11 cellular contexts compared by ENCODE assay signal in the genomic region with DNA sequence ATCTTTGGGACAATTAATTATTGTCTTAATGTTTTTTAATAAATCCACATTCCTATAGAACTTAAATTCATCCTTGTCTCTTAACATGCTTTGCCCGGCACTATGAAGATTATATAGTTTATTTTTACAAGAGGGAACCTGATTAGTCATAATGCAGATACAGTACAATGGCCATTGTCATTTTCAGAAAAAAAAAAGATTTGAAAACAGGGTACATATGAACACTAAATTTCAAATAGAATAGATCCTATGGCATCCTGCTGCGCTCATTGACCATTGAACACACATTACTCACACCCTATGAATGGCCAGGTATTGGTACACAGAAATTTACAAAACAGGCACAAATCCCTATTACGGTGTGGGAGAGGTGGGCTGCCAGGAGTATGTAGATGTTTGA. TPM values are rescaled to one million over a fixed set of nuclear protein-coding genes. Genes with fewer than 3 reads are reported as not detected.
A peak's percentile ranks its signal among the peaks of the same experiment; 100 is the strongest.
DNase-seq lines count a peak whose midpoint lies in the region; ATAC-seq and TF ChIP-seq lines count a peak whose summit lies in the region.
"Had no signal": no experiment of that assay in that cellular context is flagged by ENCODE, and none has a peak within 500 bp of the region (broad histone marks: within the 10 kb centered on the region; RNA-seq: fewer than 3 reads in every experiment).

No MANE protein-coding gene starts in this region.

- no peak for DNase-seq in activated naive CD4-positive, alpha-beta T cell (lab: John Stamatoyannopoulos, UW)
- peak; percentile 41 for DNase-seq in astrocyte of the spinal cord (ENCODE audit: low read depth, low spot score)
- no peak for DNase-seq in lung (ENCODE audit: low spot score)
- no peak for DNase-seq in tibial artery
- no peak for DNase-seq in posterior vena cava (ENCODE audit: low spot score)
- DNase-seq: BE2C, NCI-H2107 had no signal

- peak overlapping the region; percentile 68 for H3K27ac Mint-ChIP-seq in activated naive CD4-positive, alpha-beta T cell treated with anti-CD3 and anti-CD28 coated beads, Interleukin-2, amount 50 U/mL, for 24 hours

- ATAC-seq in lung (ENCODE audit: insufficient read depth, low FRiP score) (no peak), GM19023 (IDR thresholded peaks at IDR 0.05; ENCODE audit: unreplicated experiment) (no peak), HG02981 (IDR thresholded peaks at IDR 0.05; ENCODE audit: unreplicated experiment) (no peak)

- H3K27ac ChIP-seq in lung (ENCODE audit: low read depth in 1 of 2, low read length in 1 of 2) (peak overlapping the region; percentile 37 to 49), tibial artery (peak overlapping the region; percentile 98 to 100)

- H3K4me1 Mint-ChIP-seq in activated naive CD4-positive, alpha-beta T cell treated with anti-CD3 and anti-CD28 coated beads, Interleukin-2, amount 50 U/mL, for 24 hours, result peaks cover 27% of the 10 kb centered on the region

- in situ Hi-C loops in astrocyte of the spinal cord (cut with HindIII; ENCODE audit: low sequenced_read_pairs), result no loop called here

- intact Hi-C loops in tibial artery (cut with DNase I; ENCODE audit: low total_unique reads) (loop anchor here (10.0 kb wide), 3 partner anchors 558 to 978 kb away; no protein-coding TSS in a partner anchor), posterior vena cava (cut with DNase I) (loop anchor here (10.0 kb wide), 1 partner anchor 458 kb away; no protein-coding TSS in a partner anchor)

- H3K9me3 ChIP-seq in lung (ENCODE audit: control insufficient read depth in 2 of 2, insufficient read depth in 1 of 2, low read length in 1 of 2) (peaks cover 2 to 3% of the 10 kb centered on the region in 2 donors), tibial artery (peaks cover 0 to 4% (median 0%) of the 10 kb centered on the region in 3 donors)
- H3K9me3 ChIP-seq: BE2C, ovary had no signal

- TF ChIP-seq CTCF in astrocyte of the spinal cord (IDR thresholded peaks at IDR 0.05; ENCODE audit: low read depth, low read length) (no peak), lung (IDR thresholded peaks at IDR 0.05; ENCODE audit: control extremely low read depth, extremely low read depth) (no peak), tibial artery (IDR thresholded peaks at IDR 0.05) (no peak)

- H3K4me1 ChIP-seq in lung (ENCODE audit: control insufficient read depth in 2 of 2, insufficient read depth in 2 of 2, low read length in 2 of 2), result no peaks in the 10 kb centered on the region
- H3K4me1 ChIP-seq in tibial artery, result peaks cover 0 to 9% (median 2%) of the 10 kb centered on the region in 4 donors

- H3K36me3 ChIP-seq in lung (ENCODE audit: control insufficient read depth in 2 of 2, insufficient read depth in 2 of 2, low read length in 2 of 2) (peaks cover under 1% of the 10 kb centered on the region in 2 donors), tibial artery (peaks cover 0 to under 1% (median 0%) of the 10 kb centered on the region in 3 donors)
- H3K36me3 ChIP-seq: ovary had no signal

- H3K4me3 Mint-ChIP-seq in activated naive CD4-positive, alpha-beta T cell treated with anti-CD3 and anti-CD28 coated beads, Interleukin-2, amount 50 U/mL, for 24 hours, result peak overlapping the region; percentile 33

- H3K36me3 Mint-ChIP-seq in activated naive CD4-positive, alpha-beta T cell treated with anti-CD3 and anti-CD28 coated beads, Interleukin-2, amount 50 U/mL, for 24 hours, result peaks cover 30% of the 10 kb centered on the region

- no peaks in the 10 kb centered on the region for H3K27me3 Mint-ChIP-seq in activated naive CD4-positive, alpha-beta T cell treated with anti-CD3 and anti-CD28 coated beads, Interleukin-2, amount 50 U/mL, for 24 hours

- no peaks in the 10 kb centered on the region for H3K9me3 Mint-ChIP-seq in activated naive CD4-positive, alpha-beta T cell treated with anti-CD3 and anti-CD28 coated beads, Interleukin-2, amount 50 U/mL, for 24 hours

- H3K27me3 ChIP-seq in lung (ENCODE audit: control insufficient read depth, insufficient read depth), result no peaks in the 10 kb centered on the region
- H3K27me3 ChIP-seq in tibial artery, result no peaks in the 10 kb centered on the region
- H3K27me3 ChIP-seq: BE2C, ovary had no signal

- H3K4me3 ChIP-seq in astrocyte of the spinal cord (ENCODE audit: low read depth, low read length), result no peak overlapping the region
- no peak overlapping the region for H3K4me3 ChIP-seq in lung
- no peak overlapping the region for H3K4me3 ChIP-seq in tibial artery
- H3K4me3 ChIP-seq: ovary had no signal

- WGBS in lung, 2 donors, result 93 to 96% methylated on average over 3 of the region's 3 CpGs

RNA-seq across cellular contexts. Expression of gene KLF6, which starts 2.0 kb away (rescaled TPM):
- total RNA-seq in lung (100 to 1,000 TPM; 173 to 264 TPM), posterior vena cava (100 to 1,000 TPM; 183 to 493 TPM)
- 100 to 1,000 TPM in 1 of 2 donors, 10 to 100 TPM in 1; 45.6 to 146 TPM for polyA plus RNA-seq in lung
